Comparison of ENCODE assay signal across 9 cellular contexts in the genomic region with DNA sequence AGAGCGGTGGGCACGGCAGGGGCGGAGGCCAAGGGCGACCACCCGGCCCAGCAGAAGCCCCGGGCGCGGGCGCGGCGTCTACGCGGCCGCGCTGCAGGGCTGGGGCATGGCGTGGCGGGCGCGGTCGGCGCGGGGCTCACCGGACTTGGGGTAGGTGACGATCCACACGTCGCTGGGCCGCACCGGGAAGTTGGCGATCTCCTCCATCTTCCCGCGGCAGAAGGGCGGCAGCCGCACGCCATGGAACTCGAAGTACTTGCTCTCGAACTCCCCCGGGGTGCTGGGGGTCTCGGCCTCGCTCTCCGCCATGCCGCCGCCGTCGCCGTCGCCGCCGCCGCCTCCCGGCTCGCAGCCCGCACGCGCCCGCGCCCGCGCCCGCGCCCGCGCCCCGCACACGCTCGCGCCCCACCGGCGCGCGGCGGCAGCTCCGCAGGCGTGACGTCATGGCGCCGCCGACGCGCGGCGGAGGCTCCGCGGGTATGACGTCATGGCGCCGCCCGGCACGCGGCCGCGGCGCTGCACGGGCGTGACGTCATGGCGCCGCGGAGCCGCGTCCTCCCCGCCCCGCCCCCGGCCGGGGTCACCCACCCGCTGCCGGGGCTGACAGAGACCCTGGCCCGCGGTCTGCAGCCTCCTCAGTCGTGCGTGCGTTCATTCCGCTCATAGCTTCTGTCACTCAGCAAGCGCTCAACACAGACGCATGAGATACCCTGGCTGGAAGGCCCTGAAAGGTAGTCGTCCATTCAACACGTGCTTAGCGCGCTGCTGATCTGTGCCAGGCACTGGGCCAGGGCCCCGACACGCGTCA. TPM values are rescaled to one million over a fixed set of nuclear protein-coding genes. Genes with fewer than 3 reads are reported as not detected.
A peak's percentile ranks its signal among the peaks of the same experiment; 100 is the strongest.
DNase-seq lines count a peak whose midpoint lies in the region; ATAC-seq and TF ChIP-seq lines count a peak whose summit lies in the region.
"Had no signal": no experiment of that assay in that cellular context is flagged by ENCODE, and none has a peak within 500 bp of the region (broad histone marks: within the 10 kb centered on the region; RNA-seq: fewer than 3 reads in every experiment).

A gene with protein sequence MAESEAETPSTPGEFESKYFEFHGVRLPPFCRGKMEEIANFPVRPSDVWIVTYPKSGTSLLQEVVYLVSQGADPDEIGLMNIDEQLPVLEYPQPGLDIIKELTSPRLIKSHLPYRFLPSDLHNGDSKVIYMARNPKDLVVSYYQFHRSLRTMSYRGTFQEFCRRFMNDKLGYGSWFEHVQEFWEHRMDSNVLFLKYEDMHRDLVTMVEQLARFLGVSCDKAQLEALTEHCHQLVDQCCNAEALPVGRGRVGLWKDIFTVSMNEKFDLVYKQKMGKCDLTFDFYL (minus strand): TSS at position 440 of the 808 bp plus-strand sequence. CDS start 131 bp downstream, at position 309.

- H3K4me3 ChIP-seq in Panc1 (ENCODE audit: low read depth in 2 of 2, low read length in 2 of 2) (peak within 1 kb of the TSS; percentile 52 to 76), sigmoid colon (peak within 1 kb of the TSS in 1 of 4 donors; percentile 32), HAP-1 (no peak within 1 kb of the TSS)
- H3K4me3 ChIP-seq: BLaER1 had no signal

- H3K27ac ChIP-seq in Panc1 (ENCODE audit: low read length) (peak within 1 kb of the TSS; percentile 74), sigmoid colon (no peak within 1 kb of the TSS)
- H3K27ac ChIP-seq: BLaER1 had no signal

- no peak for TF ChIP-seq POLR2A in sigmoid colon (IDR thresholded peaks at IDR 0.05)

- WGBS in sigmoid colon, 2 donors: 5 to 8% methylated on average over 121 of the region's 121 CpGs

- TF ChIP-seq CTCF in Panc1 (IDR thresholded peaks at IDR 0.05) (no peak), sigmoid colon (IDR thresholded peaks at IDR 0.05) (no peak)

- DNase-seq in NCI-H82 (lab: John Stamatoyannopoulos, UW) (peak; percentile 65), NCI-H82 treated with DMSO at 0.1 percent for 48 hours (lab: John Stamatoyannopoulos, UW; ENCODE audit: unreplicated experiment) (no peak), Panc1 (ENCODE audit: low read depth, low spot score) (peak; percentile 30), glomerular visceral epithelial cell (ENCODE audit: extremely low spot score) (peak; percentile 18), sigmoid colon (peak; percentile 62), HAP-1 (ENCODE audit: low spot score in 2 of 2) (no peak), hepatic stellate cell (ENCODE audit: low spot score) (no peak)
- no peak for DNase-seq in activated CD4-positive, alpha-beta T cell treated with anti-CD3 and anti-CD28 coated beads for 1 hour

- H3K4me1 ChIP-seq in Panc1 (ENCODE audit: control insufficient read depth, insufficient read depth, low read length) (no peaks in the 10 kb centered on the region), sigmoid colon (peaks cover 0 to 5% (median 4%) of the 10 kb centered on the region in 4 donors), HAP-1 (no peaks in the 10 kb centered on the region)

- in situ Hi-C loops in Panc1 (cut with HindIII; ENCODE audit: low pct_unique_long_range_greater_than_20kb, low sequenced_read_pairs): no loop called here
- in situ Hi-C loops in HAP-1 (cut with MboI; ENCODE audit: low sequenced_read_pairs): no loop called here

- TF ChIP-seq EP300 in sigmoid colon (IDR thresholded peaks at IDR 0.05): no peak

- POLR2A ChIA-PET in Panc1 (lab: Charles Lee): no interaction called here

- H3K36me3 ChIP-seq in Panc1 (ENCODE audit: control insufficient read depth, insufficient read depth, low read length) (no peaks in the 10 kb centered on the region), sigmoid colon (no peaks in the 10 kb centered on the region), HAP-1 (replicated peaks) (no peaks in the 10 kb centered on the region)
- H3K36me3 ChIP-seq: BLaER1 had no signal

- CTCF ChIA-PET in Panc1 (lab: Charles Lee): no interaction called here

- H3K9me3 ChIP-seq in Panc1 (ENCODE audit: control insufficient read depth, insufficient read depth, low read depth, low read length): no peaks in the 10 kb centered on the region
- H3K9me3 ChIP-seq in sigmoid colon: no peaks in the 10 kb centered on the region
- H3K9me3 ChIP-seq in HAP-1: no peaks in the 10 kb centered on the region

- ATAC-seq in Panc1: peak; percentile 90

- H3K27me3 ChIP-seq in Panc1 (ENCODE audit: control insufficient read depth, insufficient read depth, low read length) (no peaks in the 10 kb centered on the region), sigmoid colon (peaks cover 14 to 57% (median 39%) of the 10 kb centered on the region in 3 donors), HAP-1 (ENCODE audit: low read depth) (peaks cover 7% of the 10 kb centered on the region; the same call in 1 of the 2 replicates)
- H3K27me3 ChIP-seq: BLaER1 had no signal

- intact Hi-C loops in Panc1 (cut with micrococcal nuclease; ENCODE audit: unreplicated experiment) (no loop called here), sigmoid colon (cut with DNase I) (no loop called here)

- BruUV-seq in Panc1 (replicated peaks; lab: Mats Ljungman, UMichigan): no TSS peak

RNA-seq across cellular contexts. Expression of the gene that starts here (rescaled TPM):
- total RNA-seq in Panc1 (2021; ENCODE audit: unreplicated experiment) (12.0 TPM), sigmoid colon (1 to 10 TPM; 1.3 to 3.9 (median 2.4) TPM)
- polyA plus RNA-seq in Panc1 (2012; ENCODE audit: insufficient read length): 10.0 TPM
- 1 to 10 TPM in 1 of 3 donors, not detected in 2; 2.2 TPM for polyA plus RNA-seq in sigmoid colon

Comparison
In these comparisons a context has a peak if more than half of its experiments do, and no peak if none do; other contexts are left out.
1. DNase-seq: peak in NCI-H82 (single experiment), Panc1 (single experiment), glomerular visceral epithelial cell (single experiment) and sigmoid colon (single experiment); none in NCI-H82 treated with DMSO at 0.1 percent for 48 hours (single experiment), HAP-1 (0 of 2), activated CD4-positive, alpha-beta T cell treated with anti-CD3 and anti-CD28 coated beads for 1 hour (single experiment) and hepatic stellate cell (single experiment).